Comparison of ENCODE assay signal across 32 cellular contexts in the genomic region with DNA sequence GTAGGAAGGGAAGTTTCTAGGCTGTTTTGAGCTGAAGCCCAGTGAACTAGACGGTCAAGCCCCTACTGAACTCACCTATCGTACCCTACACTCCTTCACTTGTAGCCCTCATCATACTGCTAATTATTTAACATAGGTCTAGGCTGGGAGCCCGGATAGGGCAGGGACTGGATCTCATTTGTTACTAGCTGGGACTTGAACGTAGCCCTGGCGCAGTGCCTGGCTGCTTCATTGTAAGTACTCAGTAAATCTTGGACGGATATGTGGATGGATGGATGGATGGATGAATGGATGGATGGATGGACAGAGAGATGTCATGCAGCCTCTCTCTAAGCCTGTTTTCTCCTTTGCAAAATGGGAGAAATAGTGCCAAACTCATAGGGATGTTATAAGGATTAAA.
"Had no signal": no experiment of that assay in that cellular context is flagged by ENCODE, and none has a peak within 500 bp of the region (broad histone marks: within the 10 kb centered on the region; RNA-seq: fewer than 3 reads in every experiment).

No MANE protein-coding gene starts in this region.

- H3K27ac Mint-ChIP-seq: activated CD4-positive, alpha-beta memory T cell treated with anti-CD3 and anti-CD28 coated beads for 36 hours; activated CD4-positive, alpha-beta T cell treated with anti-CD3 and anti-CD28 coated beads for 36 hours; activated CD4-positive, alpha-beta T cell treated with anti-CD3 and anti-CD28 coated beads, Interleukin-2, amount 10 ng/mL, durations not matched to agents 24 days and 14 days; activated CD8-positive, alpha-beta memory T cell treated with anti-CD3 and anti-CD28 coated beads, Interleukin-2, amount 10 ng/mL, durations not matched to agents 7 days and 5 days; activated CD8-positive, alpha-beta T cell treated with anti-CD3 and anti-CD28 coated beads, Interleukin-2, amount 10 ng/mL, durations not matched to agents 7 days and 5 days; activated naive CD4-positive, alpha-beta T cell treated with anti-CD3 and anti-CD28 coated beads for 36 hours; activated naive CD4-positive, alpha-beta T cell treated with anti-CD3 and anti-CD28 coated beads, Interleukin-2, amount 50 U/mL, for 24 hours; activated naive CD8-positive, alpha-beta T cell treated with anti-CD3 and anti-CD28 coated beads for 36 hours; activated naive CD8-positive, alpha-beta T cell treated with anti-CD3 and anti-CD28 coated beads, Interleukin-2, amount 50 U/mL, for 24 hours; activated T-helper 1 cell treated with anti-CD3 and anti-CD28 coated beads, Interleukin-12 subunit alpha, Interleukin-12 subunit beta, Interleukin-2, Interleukin-4 antibody, amounts not matched to agents 30 ng/mL and 10 ng/mL and 1 ng/mL, durations not matched to agents 14 hours and 24 hours and 36 hours; activated T-helper 2 cell treated with anti-CD3 and anti-CD28 coated beads, Interferon-gamma antibody, Interleukin-2, Interleukin-4, amounts not matched to agents 10 μg/mL and 5 μg/mL and 100 μg/mL, durations not matched to agents 14 hours and 24 hours and 36 hours; dendritic cell treated with granulocyte-macrophage colony-stimulating factor and Interleukin-4, amounts not matched to agents 40 ng/mL and 50 ng/mL, for 4 days; endodermal cell had no signal

- H3K4me1 Mint-ChIP-seq: activated CD4-positive, alpha-beta T cell treated with anti-CD3 and anti-CD28 coated beads for 36 hours; activated CD4-positive, alpha-beta T cell treated with anti-CD3 and anti-CD28 coated beads, Interleukin-2, amount 10 ng/mL, durations not matched to agents 24 days and 14 days; activated CD8-positive, alpha-beta memory T cell treated with anti-CD3 and anti-CD28 coated beads, Interleukin-2, amount 10 ng/mL, durations not matched to agents 7 days and 5 days; activated naive CD4-positive, alpha-beta T cell treated with anti-CD3 and anti-CD28 coated beads, Interleukin-2, amount 50 U/mL, for 24 hours; activated naive CD8-positive, alpha-beta T cell treated with anti-CD3 and anti-CD28 coated beads for 36 hours; activated naive CD8-positive, alpha-beta T cell treated with anti-CD3 and anti-CD28 coated beads, Interleukin-2, amount 50 U/mL, for 24 hours had no signal

- H3K9me3 Mint-ChIP-seq: activated CD4-positive, alpha-beta memory T cell treated with anti-CD3 and anti-CD28 coated beads for 36 hours; activated CD4-positive, alpha-beta T cell treated with anti-CD3 and anti-CD28 coated beads, Interleukin-2, amount 10 ng/mL, durations not matched to agents 24 days and 14 days; activated naive CD4-positive, alpha-beta T cell treated with anti-CD3 and anti-CD28 coated beads for 36 hours; activated naive CD4-positive, alpha-beta T cell treated with anti-CD3 and anti-CD28 coated beads, Interleukin-2, amount 50 U/mL, for 24 hours; activated naive CD8-positive, alpha-beta T cell treated with anti-CD3 and anti-CD28 coated beads for 36 hours; activated naive CD8-positive, alpha-beta T cell treated with anti-CD3 and anti-CD28 coated beads, Interleukin-2, amount 50 U/mL, for 24 hours; activated T-helper 1 cell treated with anti-CD3 and anti-CD28 coated beads, Interleukin-12 subunit alpha, Interleukin-12 subunit beta, Interleukin-2, Interleukin-4 antibody, amounts not matched to agents 30 ng/mL and 10 ng/mL and 1 ng/mL, durations not matched to agents 14 hours and 24 hours and 36 hours; activated T-helper 2 cell treated with anti-CD3 and anti-CD28 coated beads, Interferon-gamma antibody, Interleukin-2, Interleukin-4, amounts not matched to agents 10 μg/mL and 5 μg/mL and 100 μg/mL, durations not matched to agents 14 hours and 24 hours and 36 hours; dendritic cell treated with granulocyte-macrophage colony-stimulating factor and Interleukin-4, amounts not matched to agents 40 ng/mL and 50 ng/mL, for 4 days; endodermal cell had no signal

- H3K36me3 ChIP-seq: adrenal gland, esophagus muscularis mucosa, gastrocnemius medialis, heart left ventricle had no signal

- ATAC-seq: activated CD4-positive, alpha-beta T cell treated with anti-CD3 and anti-CD28 coated beads for 36 hours; activated CD8-positive, alpha-beta memory T cell treated with anti-CD3 and anti-CD28 coated beads, Interleukin-2, amount 10 ng/mL, durations not matched to agents 7 days and 5 days; activated CD8-positive, alpha-beta T cell treated with anti-CD3 and anti-CD28 coated beads, Interleukin-2, amount 10 ng/mL, durations not matched to agents 7 days and 5 days; activated naive CD8-positive, alpha-beta T cell treated with anti-CD3 and anti-CD28 coated beads, Interleukin-2, amount 50 U/mL, for 24 hours; body of pancreas; foreskin keratinocyte; gastrocnemius medialis; heart left ventricle had no signal

- DNase-seq: activated CD4-positive, alpha-beta memory T cell treated with anti-CD3 and anti-CD28 coated beads for 36 hours; activated CD4-positive, alpha-beta T cell treated with anti-CD3 and anti-CD28 coated beads for 36 hours; activated CD4-positive, alpha-beta T cell treated with anti-CD3 and anti-CD28 coated beads, Interleukin-2, amount 10 ng/mL, durations not matched to agents 24 days and 14 days; activated CD4-positive, CD25-positive, alpha-beta regulatory T cell; activated CD4-positive, CD25-positive, alpha-beta regulatory T cell treated with anti-CD3 and anti-CD28 coated beads, Interleukin-2, amount 50 U/mL, for 72 hours; activated CD8-positive, alpha-beta memory T cell treated with anti-CD3 and anti-CD28 coated beads, Interleukin-2, amount 10 ng/mL, durations not matched to agents 7 days and 5 days; activated CD8-positive, alpha-beta memory T cell treated with anti-CD3 and anti-CD28 coated beads, Interleukin-2, amount 50 U/mL, for 4 hours; activated CD8-positive, alpha-beta T cell treated with anti-CD3 and anti-CD28 coated beads, Interleukin-2, amount 10 ng/mL, durations not matched to agents 7 days and 5 days; activated effector memory CD4-positive, alpha-beta T cell treated with anti-CD3 and anti-CD28 coated beads, Interleukin-2, amount 50 U/mL, for 16 hours; activated naive CD4-positive, alpha-beta T cell treated with anti-CD3 and anti-CD28 coated beads for 36 hours; activated naive CD8-positive, alpha-beta T cell treated with anti-CD3 and anti-CD28 coated beads for 36 hours; activated naive CD8-positive, alpha-beta T cell treated with anti-CD3 and anti-CD28 coated beads, Interleukin-2, amount 50 U/mL, for 24 hours; activated T-cell treated with anti-CD3 and anti-CD28 coated beads, Interleukin-2, amount 50 U/mL, for 1 hour; activated T-cell treated with anti-CD3 and anti-CD28 coated beads, Interleukin-2, amount 50 U/mL, for 48 hours; adrenal gland; aorta; body of pancreas; central memory CD4-positive, alpha-beta T cell; dorsolateral prefrontal cortex; effector memory CD4-positive, alpha-beta T cell; endodermal cell; foreskin keratinocyte; gastrocnemius medialis; glutamatergic neuron; T-helper 2 cell had no signal

- H3K27me3 ChIP-seq: adrenal gland, body of pancreas, dorsolateral prefrontal cortex had no signal

- H3K4me3 Mint-ChIP-seq: activated CD4-positive, alpha-beta memory T cell treated with anti-CD3 and anti-CD28 coated beads for 36 hours; activated CD4-positive, alpha-beta T cell treated with anti-CD3 and anti-CD28 coated beads for 36 hours; activated CD4-positive, alpha-beta T cell treated with anti-CD3 and anti-CD28 coated beads, Interleukin-2, amount 10 ng/mL, durations not matched to agents 24 days and 14 days; activated CD8-positive, alpha-beta memory T cell treated with anti-CD3 and anti-CD28 coated beads, Interleukin-2, amount 10 ng/mL, durations not matched to agents 7 days and 5 days; activated CD8-positive, alpha-beta T cell treated with anti-CD3 and anti-CD28 coated beads, Interleukin-2, amount 10 ng/mL, durations not matched to agents 7 days and 5 days; activated naive CD4-positive, alpha-beta T cell treated with anti-CD3 and anti-CD28 coated beads for 36 hours; activated naive CD4-positive, alpha-beta T cell treated with anti-CD3 and anti-CD28 coated beads, Interleukin-2, amount 50 U/mL, for 24 hours; activated naive CD8-positive, alpha-beta T cell treated with anti-CD3 and anti-CD28 coated beads for 36 hours; activated naive CD8-positive, alpha-beta T cell treated with anti-CD3 and anti-CD28 coated beads, Interleukin-2, amount 50 U/mL, for 24 hours; activated T-helper 1 cell treated with anti-CD3 and anti-CD28 coated beads, Interleukin-12 subunit alpha, Interleukin-12 subunit beta, Interleukin-2, Interleukin-4 antibody, amounts not matched to agents 30 ng/mL and 10 ng/mL and 1 ng/mL, durations not matched to agents 14 hours and 24 hours and 36 hours; dendritic cell treated with granulocyte-macrophage colony-stimulating factor and Interleukin-4, amounts not matched to agents 40 ng/mL and 50 ng/mL, for 4 days; endodermal cell had no signal

- H3K9me3 ChIP-seq: adrenal gland, body of pancreas, esophagus muscularis mucosa, gastrocnemius medialis, heart left ventricle had no signal

- H3K36me3 Mint-ChIP-seq: activated CD4-positive, alpha-beta memory T cell treated with anti-CD3 and anti-CD28 coated beads for 36 hours; activated CD8-positive, alpha-beta memory T cell treated with anti-CD3 and anti-CD28 coated beads, Interleukin-2, amount 10 ng/mL, durations not matched to agents 7 days and 5 days; activated naive CD4-positive, alpha-beta T cell treated with anti-CD3 and anti-CD28 coated beads, Interleukin-2, amount 50 U/mL, for 24 hours; activated naive CD8-positive, alpha-beta T cell treated with anti-CD3 and anti-CD28 coated beads for 36 hours had no signal

- H3K4me1 ChIP-seq: adrenal gland, body of pancreas, esophagus muscularis mucosa, foreskin keratinocyte, gastrocnemius medialis had no signal

- H3K4me3 ChIP-seq: adrenal gland, body of pancreas, coronary artery, dorsolateral prefrontal cortex, esophagus muscularis mucosa, gastrocnemius medialis, heart left ventricle had no signal

- H3K27ac ChIP-seq: adrenal gland, body of pancreas, coronary artery, dorsolateral prefrontal cortex, esophagus muscularis mucosa, foreskin keratinocyte, gastrocnemius medialis, heart left ventricle had no signal
